Comparison of ENCODE assay signal across 1 cellular context in the genomic region with DNA sequence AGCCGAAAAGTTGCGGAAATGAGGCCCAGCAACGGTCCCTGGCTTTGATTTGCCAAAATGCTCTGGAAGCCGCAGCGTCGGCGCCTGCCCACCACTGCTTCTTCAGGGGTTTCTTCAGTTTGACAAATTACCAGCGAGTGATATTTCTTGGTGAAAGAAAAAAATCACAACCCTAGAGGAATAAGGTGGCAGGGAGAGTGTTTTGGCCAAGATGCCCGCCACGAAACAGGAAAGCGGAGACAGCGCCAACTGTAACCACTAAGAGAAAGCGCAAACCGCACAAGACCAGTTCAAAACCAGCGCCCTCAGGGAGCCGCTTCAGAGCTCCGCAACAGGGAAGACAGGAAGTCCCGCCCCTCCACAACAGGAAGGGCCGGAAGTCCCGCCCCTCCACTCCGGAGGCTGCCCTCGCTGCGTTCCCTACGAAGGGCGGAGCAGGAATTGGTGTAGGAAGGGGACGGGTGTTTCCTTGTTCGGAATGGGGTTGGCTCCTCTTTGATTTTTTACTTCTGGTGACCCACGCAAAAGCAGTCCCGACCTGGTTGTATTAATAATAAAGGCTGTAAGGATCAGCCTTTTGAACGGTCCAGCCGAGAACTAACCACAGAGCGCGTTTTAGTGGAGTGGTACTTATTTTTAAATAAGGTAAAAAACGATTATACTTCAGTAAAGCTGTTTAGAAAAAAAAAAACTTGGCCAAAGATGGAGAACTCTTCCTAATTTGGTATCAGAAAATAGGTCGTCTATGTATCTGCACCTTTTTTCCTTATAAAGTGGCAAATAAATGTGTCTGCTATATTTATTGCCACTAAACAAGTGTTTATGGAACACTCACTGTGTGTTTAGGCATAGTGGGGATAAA.
TF ChIP-seq lines count a peak whose summit lies in the region.

A gene with protein sequence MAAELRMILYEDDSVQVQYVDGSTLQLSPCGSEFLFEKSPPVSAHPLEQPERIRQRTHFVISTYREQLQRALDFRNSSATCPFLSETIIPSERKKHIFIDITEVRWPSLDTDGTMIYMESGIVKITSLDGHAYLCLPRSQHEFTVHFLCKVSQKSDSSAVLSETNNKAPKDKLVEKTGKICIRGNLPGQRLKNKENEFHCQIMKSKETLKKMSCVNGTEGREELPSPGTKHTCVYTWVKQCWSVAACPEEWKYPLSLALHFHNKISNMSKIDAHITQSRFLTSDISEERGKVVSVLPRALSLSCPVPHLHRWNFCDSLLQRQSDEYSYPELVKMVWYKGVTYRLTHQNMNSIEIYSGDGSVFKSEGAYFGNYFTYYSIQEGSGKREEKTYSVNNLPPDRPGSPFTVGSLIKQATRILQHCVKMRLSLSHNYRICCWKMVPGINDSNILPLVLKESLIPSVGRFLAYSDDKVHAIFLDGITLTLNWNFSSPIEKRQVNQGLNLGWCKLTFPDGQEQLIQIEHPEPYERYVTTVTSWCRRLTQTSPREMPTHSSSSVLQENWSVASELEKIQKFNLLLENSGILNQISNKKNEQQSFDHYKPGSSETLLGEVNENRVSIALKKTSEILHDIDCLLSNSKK (minus strand): TSS at position 333 of the 862 bp plus-strand sequence. CDS start 5,809 bp downstream, outside the sequence.

TF ChIP-seq in HepG2, 621 proteins besides CTCF, POLR2A, EP300 and RAD21 (continued from another document and continues in another):
- TF ChIP-seq, protein P1, sequence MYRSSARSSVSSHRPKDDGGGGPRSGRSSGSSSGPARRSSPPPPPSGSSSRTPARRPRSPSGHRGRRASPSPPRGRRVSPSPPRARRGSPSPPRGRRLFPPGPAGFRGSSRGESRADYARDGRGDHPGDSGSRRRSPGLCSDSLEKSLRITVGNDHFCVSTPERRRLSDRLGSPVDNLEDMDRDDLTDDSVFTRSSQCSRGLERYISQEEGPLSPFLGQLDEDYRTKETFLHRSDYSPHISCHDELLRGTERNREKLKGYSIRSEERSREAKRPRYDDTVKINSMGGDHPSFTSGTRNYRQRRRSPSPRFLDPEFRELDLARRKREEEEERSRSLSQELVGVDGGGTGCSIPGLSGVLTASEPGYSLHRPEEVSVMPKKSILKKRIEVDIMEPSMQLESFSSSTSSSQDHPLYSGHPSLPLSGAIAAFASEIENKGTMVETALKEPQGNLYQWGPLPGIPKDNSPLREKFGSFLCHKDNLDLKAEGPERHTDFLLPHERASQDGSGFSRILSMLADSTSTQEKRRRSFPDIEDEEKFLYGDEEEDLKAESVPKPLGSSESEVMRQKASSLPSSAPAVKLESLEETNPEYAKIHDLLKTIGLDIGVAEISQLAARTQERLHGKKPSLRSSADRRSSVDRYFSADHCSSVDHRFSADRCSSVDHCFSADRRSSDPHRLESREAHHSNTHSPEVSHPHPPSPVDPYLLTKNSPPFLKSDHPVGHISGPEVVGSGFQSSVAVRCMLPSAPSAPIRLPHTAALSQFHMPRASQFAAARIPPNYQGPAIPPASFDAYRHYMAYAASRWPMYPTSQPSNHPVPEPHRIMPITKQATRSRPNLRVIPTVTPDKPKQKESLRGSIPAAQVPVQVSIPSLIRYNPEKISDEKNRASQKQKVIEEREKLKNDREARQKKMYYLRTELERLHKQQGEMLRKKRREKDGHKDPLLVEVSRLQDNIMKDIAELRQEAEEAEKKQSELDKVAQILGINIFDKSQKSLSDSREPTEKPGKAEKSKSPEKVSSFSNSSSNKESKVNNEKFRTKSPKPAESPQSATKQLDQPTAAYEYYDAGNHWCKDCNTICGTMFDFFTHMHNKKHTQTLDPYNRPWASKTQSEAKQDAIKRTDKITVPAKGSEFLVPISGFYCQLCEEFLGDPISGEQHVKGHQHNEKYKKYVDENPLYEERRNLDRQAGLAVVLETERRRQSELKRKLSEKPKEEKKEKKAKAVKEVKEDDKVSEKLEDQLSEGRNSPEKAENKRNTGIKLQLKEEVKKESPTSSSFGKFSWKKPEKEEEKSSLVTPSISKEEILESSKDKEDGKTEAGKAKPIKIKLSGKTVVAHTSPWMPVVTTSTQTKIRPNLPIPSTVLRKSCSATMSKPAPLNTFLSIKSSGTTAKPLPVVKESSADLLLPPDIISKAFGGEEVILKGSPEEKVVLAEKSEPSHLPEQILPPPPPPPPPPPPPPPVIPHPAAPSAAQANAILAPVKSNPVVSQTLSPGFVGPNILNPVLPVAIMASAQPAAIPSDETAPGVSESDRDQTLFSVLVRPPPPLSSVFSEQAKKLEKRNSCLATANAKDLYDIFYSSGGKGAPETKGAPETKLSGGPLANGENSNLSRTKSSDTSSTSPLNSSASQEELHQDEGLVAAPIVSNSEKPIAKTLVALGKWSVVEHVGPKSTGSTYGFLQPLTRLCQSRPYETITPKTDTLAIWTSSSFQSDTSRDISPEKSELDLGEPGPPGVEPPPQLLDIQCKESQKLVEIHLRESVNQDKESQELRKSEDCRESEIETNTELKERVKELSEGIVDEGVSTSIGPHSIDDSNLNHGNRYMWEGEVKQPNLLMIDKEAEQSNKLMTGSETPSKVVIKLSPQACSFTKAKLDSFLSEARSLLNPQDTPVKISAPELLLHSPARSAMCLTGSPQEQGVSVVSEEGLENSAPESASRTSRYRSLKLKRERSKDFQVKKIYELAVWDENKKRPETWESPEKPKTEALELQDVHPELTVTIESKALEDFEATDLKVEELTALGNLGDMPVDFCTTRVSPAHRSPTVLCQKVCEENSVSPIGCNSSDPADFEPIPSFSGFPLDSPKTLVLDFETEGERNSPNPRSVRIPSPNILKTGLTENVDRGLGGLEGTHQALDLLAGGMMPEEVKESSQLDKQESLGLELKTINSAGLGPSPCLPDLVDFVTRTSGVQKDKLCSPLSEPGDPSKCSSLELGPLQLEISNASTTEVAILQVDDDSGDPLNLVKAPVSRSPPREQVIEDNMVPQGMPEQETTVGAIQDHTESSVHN (CRISPR knock-in tag; IDR thresholded peaks at IDR 0.05): no peak
- no peak for TF ChIP-seq ZNF124 (CRISPR knock-in tag; IDR thresholded peaks at IDR 0.05)
- TF ChIP-seq ZNF879 (CRISPR knock-in tag; IDR thresholded peaks at IDR 0.05): no peak
- no peak for TF ChIP-seq FOXP1 (IDR thresholded peaks at IDR 0.05)
- TF ChIP-seq FOXP1 (CRISPR knock-in tag; IDR thresholded peaks at IDR 0.05): no peak
- no peak for TF ChIP-seq PHF5A (CRISPR knock-in tag; IDR thresholded peaks at IDR 0.05; ENCODE audit: low read depth, unreplicated experiment)
- 0 out of 2 replicates have a peak, but pooled peaks have one; percentile 55 for TF ChIP-seq ZNF772 (CRISPR knock-in tag; IDR thresholded peaks at IDR 0.05)
- TF ChIP-seq, protein P2, sequence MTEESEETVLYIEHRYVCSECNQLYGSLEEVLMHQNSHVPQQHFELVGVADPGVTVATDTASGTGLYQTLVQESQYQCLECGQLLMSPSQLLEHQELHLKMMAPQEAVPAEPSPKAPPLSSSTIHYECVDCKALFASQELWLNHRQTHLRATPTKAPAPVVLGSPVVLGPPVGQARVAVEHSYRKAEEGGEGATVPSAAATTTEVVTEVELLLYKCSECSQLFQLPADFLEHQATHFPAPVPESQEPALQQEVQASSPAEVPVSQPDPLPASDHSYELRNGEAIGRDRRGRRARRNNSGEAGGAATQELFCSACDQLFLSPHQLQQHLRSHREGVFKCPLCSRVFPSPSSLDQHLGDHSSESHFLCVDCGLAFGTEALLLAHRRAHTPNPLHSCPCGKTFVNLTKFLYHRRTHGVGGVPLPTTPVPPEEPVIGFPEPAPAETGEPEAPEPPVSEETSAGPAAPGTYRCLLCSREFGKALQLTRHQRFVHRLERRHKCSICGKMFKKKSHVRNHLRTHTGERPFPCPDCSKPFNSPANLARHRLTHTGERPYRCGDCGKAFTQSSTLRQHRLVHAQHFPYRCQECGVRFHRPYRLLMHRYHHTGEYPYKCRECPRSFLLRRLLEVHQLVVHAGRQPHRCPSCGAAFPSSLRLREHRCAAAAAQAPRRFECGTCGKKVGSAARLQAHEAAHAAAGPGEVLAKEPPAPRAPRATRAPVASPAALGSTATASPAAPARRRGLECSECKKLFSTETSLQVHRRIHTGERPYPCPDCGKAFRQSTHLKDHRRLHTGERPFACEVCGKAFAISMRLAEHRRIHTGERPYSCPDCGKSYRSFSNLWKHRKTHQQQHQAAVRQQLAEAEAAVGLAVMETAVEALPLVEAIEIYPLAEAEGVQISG (CRISPR knock-in tag; IDR thresholded peaks at IDR 0.05): peak; percentile 95
- TF ChIP-seq, protein P3, sequence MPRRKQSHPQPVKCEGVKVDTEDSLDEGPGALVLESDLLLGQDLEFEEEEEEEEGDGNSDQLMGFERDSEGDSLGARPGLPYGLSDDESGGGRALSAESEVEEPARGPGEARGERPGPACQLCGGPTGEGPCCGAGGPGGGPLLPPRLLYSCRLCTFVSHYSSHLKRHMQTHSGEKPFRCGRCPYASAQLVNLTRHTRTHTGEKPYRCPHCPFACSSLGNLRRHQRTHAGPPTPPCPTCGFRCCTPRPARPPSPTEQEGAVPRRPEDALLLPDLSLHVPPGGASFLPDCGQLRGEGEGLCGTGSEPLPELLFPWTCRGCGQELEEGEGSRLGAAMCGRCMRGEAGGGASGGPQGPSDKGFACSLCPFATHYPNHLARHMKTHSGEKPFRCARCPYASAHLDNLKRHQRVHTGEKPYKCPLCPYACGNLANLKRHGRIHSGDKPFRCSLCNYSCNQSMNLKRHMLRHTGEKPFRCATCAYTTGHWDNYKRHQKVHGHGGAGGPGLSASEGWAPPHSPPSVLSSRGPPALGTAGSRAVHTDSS (CRISPR knock-in tag; conservative IDR thresholded peaks at IDR 0.05): no peak
- 0 out of 2 replicates have a peak, but pooled peaks have one; percentile 66 for TF ChIP-seq ZNF619 (CRISPR knock-in tag; IDR thresholded peaks at IDR 0.05)
- peak; percentile 74 for TF ChIP-seq ZMYM4 (CRISPR knock-in tag; IDR thresholded peaks at IDR 0.05)
- TF ChIP-seq MEIS1 (CRISPR knock-in tag; IDR thresholded peaks at IDR 0.05; ENCODE audit: borderline replicate concordance): 0 out of 2 replicates have a peak, but pooled peaks have one; percentile 46
- TF ChIP-seq, protein P4, sequence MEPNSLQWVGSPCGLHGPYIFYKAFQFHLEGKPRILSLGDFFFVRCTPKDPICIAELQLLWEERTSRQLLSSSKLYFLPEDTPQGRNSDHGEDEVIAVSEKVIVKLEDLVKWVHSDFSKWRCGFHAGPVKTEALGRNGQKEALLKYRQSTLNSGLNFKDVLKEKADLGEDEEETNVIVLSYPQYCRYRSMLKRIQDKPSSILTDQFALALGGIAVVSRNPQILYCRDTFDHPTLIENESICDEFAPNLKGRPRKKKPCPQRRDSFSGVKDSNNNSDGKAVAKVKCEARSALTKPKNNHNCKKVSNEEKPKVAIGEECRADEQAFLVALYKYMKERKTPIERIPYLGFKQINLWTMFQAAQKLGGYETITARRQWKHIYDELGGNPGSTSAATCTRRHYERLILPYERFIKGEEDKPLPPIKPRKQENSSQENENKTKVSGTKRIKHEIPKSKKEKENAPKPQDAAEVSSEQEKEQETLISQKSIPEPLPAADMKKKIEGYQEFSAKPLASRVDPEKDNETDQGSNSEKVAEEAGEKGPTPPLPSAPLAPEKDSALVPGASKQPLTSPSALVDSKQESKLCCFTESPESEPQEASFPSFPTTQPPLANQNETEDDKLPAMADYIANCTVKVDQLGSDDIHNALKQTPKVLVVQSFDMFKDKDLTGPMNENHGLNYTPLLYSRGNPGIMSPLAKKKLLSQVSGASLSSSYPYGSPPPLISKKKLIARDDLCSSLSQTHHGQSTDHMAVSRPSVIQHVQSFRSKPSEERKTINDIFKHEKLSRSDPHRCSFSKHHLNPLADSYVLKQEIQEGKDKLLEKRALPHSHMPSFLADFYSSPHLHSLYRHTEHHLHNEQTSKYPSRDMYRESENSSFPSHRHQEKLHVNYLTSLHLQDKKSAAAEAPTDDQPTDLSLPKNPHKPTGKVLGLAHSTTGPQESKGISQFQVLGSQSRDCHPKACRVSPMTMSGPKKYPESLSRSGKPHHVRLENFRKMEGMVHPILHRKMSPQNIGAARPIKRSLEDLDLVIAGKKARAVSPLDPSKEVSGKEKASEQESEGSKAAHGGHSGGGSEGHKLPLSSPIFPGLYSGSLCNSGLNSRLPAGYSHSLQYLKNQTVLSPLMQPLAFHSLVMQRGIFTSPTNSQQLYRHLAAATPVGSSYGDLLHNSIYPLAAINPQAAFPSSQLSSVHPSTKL (CRISPR knock-in tag; IDR thresholded peaks at IDR 0.05): peak; percentile 31; the same call in 1 of the 2 replicates
- no peak for TF ChIP-seq XBP1 (CRISPR knock-in tag; IDR thresholded peaks at IDR 0.05)
- no peak for TF ChIP-seq SUZ12 (IDR thresholded peaks at IDR 0.05; ENCODE audit: low read depth, low read length)
- no peak for TF ChIP-seq ZBTB42 (CRISPR knock-in tag; IDR thresholded peaks at IDR 0.05)
- TF ChIP-seq SMAD9 (CRISPR knock-in tag; IDR thresholded peaks at IDR 0.05): no peak
- TF ChIP-seq ZNF780A (CRISPR knock-in tag; IDR thresholded peaks at IDR 0.05): no peak
- TF ChIP-seq, protein P5, sequence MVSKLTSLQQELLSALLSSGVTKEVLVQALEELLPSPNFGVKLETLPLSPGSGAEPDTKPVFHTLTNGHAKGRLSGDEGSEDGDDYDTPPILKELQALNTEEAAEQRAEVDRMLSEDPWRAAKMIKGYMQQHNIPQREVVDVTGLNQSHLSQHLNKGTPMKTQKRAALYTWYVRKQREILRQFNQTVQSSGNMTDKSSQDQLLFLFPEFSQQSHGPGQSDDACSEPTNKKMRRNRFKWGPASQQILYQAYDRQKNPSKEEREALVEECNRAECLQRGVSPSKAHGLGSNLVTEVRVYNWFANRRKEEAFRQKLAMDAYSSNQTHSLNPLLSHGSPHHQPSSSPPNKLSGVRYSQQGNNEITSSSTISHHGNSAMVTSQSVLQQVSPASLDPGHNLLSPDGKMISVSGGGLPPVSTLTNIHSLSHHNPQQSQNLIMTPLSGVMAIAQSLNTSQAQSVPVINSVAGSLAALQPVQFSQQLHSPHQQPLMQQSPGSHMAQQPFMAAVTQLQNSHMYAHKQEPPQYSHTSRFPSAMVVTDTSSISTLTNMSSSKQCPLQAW (CRISPR knock-in tag; IDR thresholded peaks at IDR 0.05): no peak
- TF ChIP-seq, protein P6, sequence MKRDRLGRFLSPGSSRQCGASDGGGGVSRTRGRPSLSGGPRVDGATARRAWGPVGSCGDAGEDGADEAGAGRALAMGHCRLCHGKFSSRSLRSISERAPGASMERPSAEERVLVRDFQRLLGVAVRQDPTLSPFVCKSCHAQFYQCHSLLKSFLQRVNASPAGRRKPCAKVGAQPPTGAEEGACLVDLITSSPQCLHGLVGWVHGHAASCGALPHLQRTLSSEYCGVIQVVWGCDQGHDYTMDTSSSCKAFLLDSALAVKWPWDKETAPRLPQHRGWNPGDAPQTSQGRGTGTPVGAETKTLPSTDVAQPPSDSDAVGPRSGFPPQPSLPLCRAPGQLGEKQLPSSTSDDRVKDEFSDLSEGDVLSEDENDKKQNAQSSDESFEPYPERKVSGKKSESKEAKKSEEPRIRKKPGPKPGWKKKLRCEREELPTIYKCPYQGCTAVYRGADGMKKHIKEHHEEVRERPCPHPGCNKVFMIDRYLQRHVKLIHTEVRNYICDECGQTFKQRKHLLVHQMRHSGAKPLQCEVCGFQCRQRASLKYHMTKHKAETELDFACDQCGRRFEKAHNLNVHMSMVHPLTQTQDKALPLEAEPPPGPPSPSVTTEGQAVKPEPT (CRISPR knock-in tag; IDR thresholded peaks at IDR 0.05; ENCODE audit: low read depth): no peak
- 0 out of 2 replicates have a peak, but pooled peaks have one; percentile 45 for TF ChIP-seq HNRNPL (IDR thresholded peaks at IDR 0.05; ENCODE audit: low read depth, low read length)
- no peak for TF ChIP-seq HOXD1 (CRISPR knock-in tag; IDR thresholded peaks at IDR 0.05)
- peak; percentile 97 for TF ChIP-seq KMT2B (CRISPR knock-in tag; IDR thresholded peaks at IDR 0.05)
- TF ChIP-seq NCOA2 (CRISPR knock-in tag; IDR thresholded peaks at IDR 0.05): no peak
- peak; percentile 95 for TF ChIP-seq POLR2G (IDR thresholded peaks at IDR 0.05; ENCODE audit: low read depth, low read length)
- no peak for TF ChIP-seq REPIN1 (CRISPR knock-in tag; IDR thresholded peaks at IDR 0.05; ENCODE audit: borderline replicate concordance, low read depth)
- TF ChIP-seq ZNF589 (CRISPR knock-in tag; conservative IDR thresholded peaks at IDR 0.05): no peak
